ENCODE assay signal across 8 cellular contexts in the genomic region with DNA sequence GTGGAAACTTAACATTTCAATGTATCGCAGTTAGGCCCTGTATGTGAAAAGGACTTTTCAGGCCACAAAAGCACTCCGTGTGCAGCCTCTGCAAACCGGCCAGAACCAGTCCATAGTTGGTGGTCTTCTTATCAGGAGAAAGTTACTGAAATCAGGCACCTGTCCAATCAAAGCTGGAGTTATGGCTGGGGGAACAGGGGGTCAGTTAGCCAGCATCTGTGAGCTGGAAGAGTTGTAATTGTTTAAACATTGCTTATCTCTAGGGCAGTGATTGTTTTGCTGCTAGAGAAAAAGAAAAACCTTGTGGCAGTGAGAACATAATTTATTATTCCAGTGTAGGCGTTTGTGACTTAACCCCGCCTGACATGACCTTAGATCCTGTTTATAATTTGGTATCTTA.
"Had no signal": no experiment of that assay in that cellular context is flagged by ENCODE, and none has a peak within 500 bp of the region (broad histone marks: within the 10 kb centered on the region; RNA-seq: fewer than 3 reads in every experiment).

No MANE protein-coding gene starts in this region.

- ATAC-seq: GM12878 had no signal

- FAIRE-seq: G401.6, GM12878, GM12891, GM12892, GM18507, GM19239 had no signal

- DNase-seq: GDM1, GF-D8 had no signal

- H3K4me3 ChIP-seq: GM12878 had no signal
